Comparison of ENCODE assay signal across 12 cellular contexts in the genomic region with DNA sequence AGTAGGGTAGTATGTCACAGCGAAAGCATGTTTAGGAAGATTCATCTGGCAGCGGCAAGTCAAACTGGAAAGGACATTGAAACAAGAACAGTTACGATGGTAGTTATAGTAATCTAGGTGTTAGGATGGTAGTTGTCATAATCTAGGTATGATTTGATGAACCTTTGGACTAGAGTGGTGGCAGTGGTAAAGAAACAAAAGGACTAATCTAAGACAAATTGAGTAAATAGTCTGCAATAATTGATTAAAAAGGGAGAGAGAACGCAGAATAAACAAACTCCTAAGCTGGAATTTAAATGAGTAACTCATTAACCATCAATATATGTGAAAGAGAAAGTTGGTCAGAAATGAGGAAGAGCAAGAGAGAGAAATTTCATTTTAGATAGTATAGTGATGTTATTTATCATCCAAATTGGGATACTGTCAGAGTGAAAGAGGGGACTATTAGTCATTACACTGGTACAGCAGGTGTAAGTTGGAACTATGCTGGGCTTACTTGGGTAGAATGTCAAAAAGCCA. TPM values are rescaled to one million over a fixed set of nuclear protein-coding genes. Genes with fewer than 3 reads are reported as not detected.
A peak's percentile ranks its signal among the peaks of the same experiment; 100 is the strongest.
DNase-seq lines count a peak whose midpoint lies in the region; ATAC-seq and TF ChIP-seq lines count a peak whose summit lies in the region.
"Had no signal": no experiment of that assay in that cellular context is flagged by ENCODE, and none has a peak within 500 bp of the region (broad histone marks: within the 10 kb centered on the region; RNA-seq: fewer than 3 reads in every experiment).

No MANE protein-coding gene starts in this region.

- ATAC-seq in GM18498 (IDR thresholded peaks at IDR 0.05; ENCODE audit: unreplicated experiment), result peak; percentile 87
- peak; percentile 98 for ATAC-seq in GM19351 (IDR thresholded peaks at IDR 0.05; ENCODE audit: unreplicated experiment)
- ATAC-seq in HG02938 (IDR thresholded peaks at IDR 0.05; ENCODE audit: unreplicated experiment), result peak; percentile 97
- ATAC-seq in activated T-helper 17 cell treated with anti-CD3 and anti-CD28 coated beads, Interleukin-2, amount 50 U/mL, for 72 hours (replicated peaks), result peak; percentile 96

- no peaks in the 10 kb centered on the region for H3K27me3 ChIP-seq in testis
- H3K27me3 ChIP-seq: tibial artery had no signal

- H3K27ac ChIP-seq in testis, result no peak overlapping the region
- H3K27ac ChIP-seq: tibial artery had no signal

- peaks cover 70% of the 10 kb centered on the region for H3K36me3 Mint-ChIP-seq in activated T-helper 17 cell treated with anti-CD3 and anti-CD28 coated beads, Interleukin-2, amount 50 U/mL, for 72 hours (ENCODE audit: low read depth)
- H3K36me3 Mint-ChIP-seq in mesothelial cell of epicardium, result peaks cover 21% of the 10 kb centered on the region

- peak overlapping the region; percentile 29 for H3K4me3 Mint-ChIP-seq in activated T-helper 17 cell treated with anti-CD3 and anti-CD28 coated beads, Interleukin-2, amount 50 U/mL, for 72 hours
- no peak overlapping the region for H3K4me3 Mint-ChIP-seq in mesothelial cell of epicardium

- H3K4me3 ChIP-seq in testis, result no peak overlapping the region
- H3K4me3 ChIP-seq: lung, tibial artery had no signal

- H3K9me3 ChIP-seq in testis, result no peaks in the 10 kb centered on the region
- H3K9me3 ChIP-seq: tibial artery had no signal

- no peak for TF ChIP-seq POLR2A in testis (IDR thresholded peaks at IDR 0.05)

- intact Hi-C loops in testis (cut with DNase I; ENCODE audit: low total_unique reads), result no loop called here

- TF ChIP-seq CTCF in testis (IDR thresholded peaks at IDR 0.05) (no peak), mesothelial cell of epicardium (IDR thresholded peaks at IDR 0.05; ENCODE audit: unreplicated experiment) (no peak)

- DNase-seq in testis, result no peak
- no peak for DNase-seq in mesothelial cell of epicardium (ENCODE audit: low spot score in 2 of 2, unreplicated experiment in 2 of 2)
- DNase-seq in SIG-M5 (lab: John Stamatoyannopoulos, UW), result no peak
- DNase-seq in NCI-H2081 (lab: John Stamatoyannopoulos, UW), result no peak
- DNase-seq: NCI-H446 treated with DMSO at 0.1 percent for 48 hours, T-helper 9 cell, tibial artery had no signal

- H3K27ac Mint-ChIP-seq in activated T-helper 17 cell treated with anti-CD3 and anti-CD28 coated beads, Interleukin-2, amount 50 U/mL, for 72 hours, result peak overlapping the region; percentile 80
- H3K27ac Mint-ChIP-seq in mesothelial cell of epicardium, result no peak overlapping the region

- no peaks in the 10 kb centered on the region for H3K4me1 ChIP-seq in testis

- no peaks in the 10 kb centered on the region for H3K36me3 ChIP-seq in testis (ENCODE audit: low read depth, missing control alignments)

- no peaks in the 10 kb centered on the region for H3K27me3 Mint-ChIP-seq in activated T-helper 17 cell treated with anti-CD3 and anti-CD28 coated beads, Interleukin-2, amount 50 U/mL, for 72 hours
- no peaks in the 10 kb centered on the region for H3K27me3 Mint-ChIP-seq in mesothelial cell of epicardium (ENCODE audit: low read depth)

- peaks cover 19% of the 10 kb centered on the region for H3K4me1 Mint-ChIP-seq in activated T-helper 17 cell treated with anti-CD3 and anti-CD28 coated beads, Interleukin-2, amount 50 U/mL, for 72 hours
- peaks cover 2% of the 10 kb centered on the region for H3K4me1 Mint-ChIP-seq in mesothelial cell of epicardium

- 94 to 97% methylated on average over 4 of the region's 4 CpGs for WGBS in testis, 2 donors

- no peaks in the 10 kb centered on the region for H3K9me3 Mint-ChIP-seq in activated T-helper 17 cell treated with anti-CD3 and anti-CD28 coated beads, Interleukin-2, amount 50 U/mL, for 72 hours
- H3K9me3 Mint-ChIP-seq in mesothelial cell of epicardium, result peaks cover 8% of the 10 kb centered on the region

RNA-seq across cellular contexts. Expression of gene MTREX, which starts 56.8 kb away (rescaled TPM):
- 10 to 100 TPM; 74.1 to 88.5 TPM for total RNA-seq in activated T-helper 17 cell treated with anti-CD3 and anti-CD28 coated beads, Interleukin-2, amount 50 U/mL, for 72 hours
- total RNA-seq in testis (100 to 1,000 TPM; 108 to 126 TPM), mesothelial cell of epicardium (75.2 to 78.7 TPM (median 78.6 TPM) in 3 replicates)
- 33.7 TPM for polyA plus RNA-seq in testis (ENCODE audit: insufficient read depth, low read depth, low replicate concordance)

RNA-seq across cellular contexts. Expression of gene DHX29, which starts 57.1 kb away (rescaled TPM):
- 10 to 100 TPM in 1 of 2 donors, 1 to 10 TPM in 1; 9.0 to 16.8 TPM for total RNA-seq in activated T-helper 17 cell treated with anti-CD3 and anti-CD28 coated beads, Interleukin-2, amount 50 U/mL, for 72 hours
- total RNA-seq in testis (10 to 100 TPM; 19.0 to 26.8 TPM), mesothelial cell of epicardium (22.4 to 25.1 TPM (median 23.7 TPM) in 3 replicates)
- 8.8 TPM for polyA plus RNA-seq in testis (ENCODE audit: insufficient read depth, low read depth, low replicate concordance)
